ENCODE assay signal across 26 cellular contexts in the genomic region with DNA sequence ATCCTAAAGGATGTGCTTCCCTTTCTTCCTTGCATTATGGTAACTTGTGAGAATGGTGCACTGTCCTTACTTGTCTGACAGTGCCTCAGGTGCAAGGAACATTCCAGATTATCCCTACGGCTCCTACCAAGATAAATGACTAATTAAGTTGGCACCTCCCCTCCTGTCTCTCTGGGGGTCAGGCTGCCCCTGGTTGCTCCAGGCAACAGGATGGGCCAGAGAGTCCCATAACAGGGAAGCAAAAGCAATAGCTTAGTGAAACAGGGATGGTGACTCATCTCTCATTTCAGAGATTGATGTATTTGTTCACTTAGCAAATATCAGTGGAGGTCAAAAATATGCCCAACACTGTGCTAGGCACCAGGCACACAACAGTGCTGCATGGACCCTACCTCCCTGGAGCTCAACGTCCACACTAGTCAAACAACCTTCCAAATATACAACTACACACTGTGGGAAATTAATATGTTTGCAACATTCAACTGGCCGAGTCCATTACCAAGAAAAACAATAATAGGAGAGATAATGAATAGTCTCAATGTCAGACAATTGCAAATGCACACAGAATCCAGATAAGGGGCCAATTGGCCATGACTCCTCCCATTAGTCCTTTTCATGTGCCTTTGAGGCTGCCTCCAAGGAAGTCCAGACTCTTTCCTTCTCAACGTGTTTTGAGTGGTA.
A peak's percentile ranks its signal among the peaks of the same experiment; 100 is the strongest.
DNase-seq lines count a peak whose midpoint lies in the region; ATAC-seq, FAIRE-seq and TF ChIP-seq lines count a peak whose summit lies in the region.
"Had no signal": no experiment of that assay in that cellular context is flagged by ENCODE, and none has a peak within 500 bp of the region (broad histone marks: within the 10 kb centered on the region; RNA-seq: fewer than 3 reads in every experiment).

No MANE protein-coding gene starts in this region.

- ATAC-seq in activated naive CD4-positive, alpha-beta T cell treated with anti-CD3 and anti-CD28 coated beads, Interleukin-2, amount 50 U/mL, for 72 hours: peak; percentile 53 to 73
- ATAC-seq: stimulated activated memory B cell treated with anti-CD40 and anti-IgM and Interleukin-4, amounts not matched to agents 10 μg/mL and 1 μg/mL and 100 μg/mL, for 72 hours; upper lobe of right lung had no signal

- H3K27ac Mint-ChIP-seq in activated naive CD4-positive, alpha-beta T cell treated with anti-CD3 and anti-CD28 coated beads, Interleukin-2, amount 50 U/mL, for 72 hours: no peak overlapping the region
- H3K27ac Mint-ChIP-seq: H9; nephron; stimulated activated memory B cell treated with anti-CD40 and anti-IgM and Interleukin-4, amounts not matched to agents 10 μg/mL and 1 μg/mL and 100 μg/mL, for 72 hours had no signal

- H3K36me3 ChIP-seq in bronchial epithelial cell (ENCODE audit: control insufficient read depth, insufficient read depth, low read length): no peaks in the 10 kb centered on the region
- H3K36me3 ChIP-seq: BLaER1 treated with 17β-estradiol and CSF1 and Interleukin-3, amounts not matched to agents 10 nM and 100 nM; esophagus squamous epithelium; upper lobe of right lung had no signal

- H3K27me3 ChIP-seq in bronchial epithelial cell (ENCODE audit: control insufficient read depth, insufficient read depth, low read length): no peaks in the 10 kb centered on the region
- H3K27me3 ChIP-seq: upper lobe of right lung had no signal

- H3K36me3 Mint-ChIP-seq in activated naive CD4-positive, alpha-beta T cell treated with anti-CD3 and anti-CD28 coated beads, Interleukin-2, amount 50 U/mL, for 72 hours: no peaks in the 10 kb centered on the region

- TF ChIP-seq CTCF in bronchial epithelial cell (IDR thresholded peaks at IDR 0.05; ENCODE audit: insufficient read depth, low read length, severe bottlenecking): no peak

- no peak overlapping the region for H3K4me3 ChIP-seq in bronchial epithelial cell (ENCODE audit: low read depth, low read length)
- H3K4me3 ChIP-seq: BLaER1 treated with 17β-estradiol and CSF1 and Interleukin-3, amounts not matched to agents 10 nM and 100 nM; esophagus squamous epithelium; upper lobe of right lung had no signal

- peak; percentile 13 for FAIRE-seq in bronchial epithelial cell (lab: Jason Lieb, UNC)

- peaks cover 0 to 6% of the 10 kb centered on the region in 2 donors for H3K9me3 Mint-ChIP-seq in activated naive CD4-positive, alpha-beta T cell treated with anti-CD3 and anti-CD28 coated beads, Interleukin-2, amount 50 U/mL, for 72 hours
- H3K9me3 Mint-ChIP-seq: H9, nephron had no signal

- peak in 1 of 2 donors; percentile 11 for DNase-seq in activated naive CD4-positive, alpha-beta T cell treated with anti-CD3 and anti-CD28 coated beads, Interleukin-2, amount 50 U/mL, for 72 hours (ENCODE audit: low spot score in 2 of 2)
- no peak for DNase-seq in activated naive CD4-positive, alpha-beta T cell (lab: John Stamatoyannopoulos, UW)
- peak; percentile 54 for DNase-seq in NCI-H69 (lab: John Stamatoyannopoulos, UW)
- DNase-seq in bronchial epithelial cell (ENCODE audit: low read depth): peak; percentile 30
- DNase-seq in NCI-H1694 treated with DMSO at 0.1 percent for 48 hours (lab: John Stamatoyannopoulos, UW): no peak
- DNase-seq in NCI-H2196 treated with DMSO at 0.1 percent for 48 hours (lab: John Stamatoyannopoulos, UW; ENCODE audit: unreplicated experiment): no peak
- DNase-seq in hypothalamus (lab: John Stamatoyannopoulos, UW): no peak
- DNase-seq in NCI-H146 (lab: John Stamatoyannopoulos, UW): no peak
- DNase-seq: ACHN; activated naive CD4-positive, alpha-beta T cell treated with Interleukin-2 at 50 U/mL for 16 hours; activated T-cell treated with anti-CD3 and anti-CD28 coated beads, Interleukin-2, amount 50 U/mL, for 1 hour; amniotic stem cell; Calu3; cortex of kidney; esophagus squamous epithelium; H9; islet precursor cell; Kasumi-1; NCI-H1105 treated with DMSO at 0.1 percent for 48 hours; NCI-H524; retina; Right ventricle myocardium superior; upper lobe of right lung had no signal

Comparison
In these comparisons a context has a peak if more than half of its experiments do, and no peak if none do; other contexts are left out.
1. DNase-seq: peak in NCI-H69 (single experiment) and bronchial epithelial cell (single experiment); none in activated naive CD4-positive, alpha-beta T cell (0 of 4), NCI-H1694 treated with DMSO at 0.1 percent for 48 hours (single experiment), NCI-H2196 treated with DMSO at 0.1 percent for 48 hours (single experiment), hypothalamus (0 of 51) and NCI-H146 (single experiment).